In genomic region chr2:134190062-134190806, GRCh38 we compare ENCODE assay signal across 25 cellular contexts.
DNase-seq lines count a peak whose midpoint lies in the region; ATAC-seq and TF ChIP-seq lines count a peak whose summit lies in the region.
"Had no signal": no experiment of that assay in that cellular context is flagged by ENCODE, and none has a peak within 500 bp of the region (broad histone marks: within the 10 kb centered on the region; RNA-seq: fewer than 3 reads in every experiment).

No MANE protein-coding gene starts in this region.

- CTCF ChIA-PET in mammary epithelial cell (lab: Charles Lee; ENCODE audit: low non-redundant PET): interaction anchor here (0.7 kb wide), 1 partner anchor 13 kb away, joined by 4 read pairs; no protein-coding TSS in a partner anchor

- H3K36me3 ChIP-seq in mammary epithelial cell (ENCODE audit: insufficient read depth, low read length) (no peaks in the 10 kb centered on the region), breast epithelium (no peaks in the 10 kb centered on the region)
- H3K36me3 ChIP-seq: colonic mucosa, heart left ventricle, neutrophil, transverse colon had no signal

- TF ChIP-seq POLR2A in breast epithelium (IDR thresholded peaks at IDR 0.05): no peak

- no peak overlapping the region for H2AFZ ChIP-seq in mammary epithelial cell (ENCODE audit: low read depth, low read length)

- intact Hi-C loops in mammary epithelial cell (cut with micrococcal nuclease) (no loop called here), breast epithelium (cut with DNase I; ENCODE audit: low total_unique reads) (no loop called here)

- no peaks in the 10 kb centered on the region for H4K20me1 ChIP-seq in mammary epithelial cell (ENCODE audit: insufficient read depth, low read length)

- H3K36me3 Mint-ChIP-seq in activated T-helper 17 cell treated with anti-CD3 and anti-CD28 coated beads, Interleukin-2, amount 50 U/mL, for 72 hours (ENCODE audit: low read depth): peaks cover 31% of the 10 kb centered on the region

- H3K4me2 ChIP-seq in mammary epithelial cell (ENCODE audit: insufficient read depth, low read depth, low read length): no peak overlapping the region

- H3K4me1 ChIP-seq in mammary epithelial cell (ENCODE audit: insufficient read depth, low read length): peaks cover 16% of the 10 kb centered on the region
- no peaks in the 10 kb centered on the region for H3K4me1 ChIP-seq in breast epithelium

- no peaks in the 10 kb centered on the region for H3K27me3 ChIP-seq in mammary epithelial cell (ENCODE audit: insufficient read depth, low read length)
- H3K27me3 ChIP-seq in breast epithelium: no peaks in the 10 kb centered on the region
- no peaks in the 10 kb centered on the region for H3K27me3 ChIP-seq in layer of hippocampus (ENCODE audit: control insufficient read depth, insufficient read depth, low read length)
- H3K27me3 ChIP-seq: colonic mucosa, heart left ventricle, neutrophil, transverse colon had no signal

- H3K9me3 Mint-ChIP-seq in activated T-helper 17 cell treated with anti-CD3 and anti-CD28 coated beads, Interleukin-2, amount 50 U/mL, for 72 hours: peaks cover 4% of the 10 kb centered on the region

- DNase-seq in mammary epithelial cell (no peak), breast epithelium (ENCODE audit: low spot score in 2 of 2) (no peak), substantia nigra (lab: John Stamatoyannopoulos, UW) (peak in 3 of 49 donors; percentile 24 to 61 (median 30)), AG08396 (ENCODE audit: low spot score) (no peak), NCI-H146 (lab: John Stamatoyannopoulos, UW) (no peak)
- DNase-seq: activated CD4-positive, alpha-beta T cell treated with anti-CD3 and anti-CD28 coated beads for 36 hours; activated naive CD4-positive, alpha-beta T cell; activated T-cell treated with anti-CD3 and anti-CD28 coated beads, Interleukin-2, amount 50 U/mL, for 24 hours; AML-193; colonic mucosa; effector memory CD8-positive, alpha-beta T cell; GDM1; Karpas-422; kidney glomerular epithelial cell; NCI-H1436 treated with DMSO at 0.1 percent for 48 hours; NCI-H82; psoas muscle; stimulated activated naive CD8-positive, alpha-beta T cell treated with anti-CD3 and anti-CD28 coated beads, Interleukin-15, amount 100 ng/mL, for 72 hours; transverse colon had no signal

- ATAC-seq in activated T-helper 17 cell treated with anti-CD3 and anti-CD28 coated beads, Interleukin-2, amount 50 U/mL, for 72 hours (replicated peaks): no peak
- ATAC-seq in HG03571 (IDR thresholded peaks at IDR 0.05; ENCODE audit: unreplicated experiment): no peak
- ATAC-seq: activated CD4-positive, alpha-beta T cell treated with anti-CD3 and anti-CD28 coated beads for 36 hours; effector memory CD8-positive, alpha-beta T cell; stimulated activated naive CD8-positive, alpha-beta T cell treated with anti-CD3 and anti-CD28 coated beads, Interleukin-15, amount 100 ng/mL, for 72 hours had no signal

- no peak overlapping the region for H3K9ac ChIP-seq in mammary epithelial cell (ENCODE audit: insufficient read depth, low read length)

- H3K4me3 ChIP-seq in mammary epithelial cell (replicated peaks in 1 of 3; ENCODE audit: insufficient read depth in 1 of 3, low read depth in 2 of 3, low read length in 3 of 3) (no peak overlapping the region), breast epithelium (no peak overlapping the region)
- H3K4me3 ChIP-seq: colonic mucosa, heart left ventricle, psoas muscle, SK-N-MC, transverse colon had no signal

- TF ChIP-seq CTCF in mammary epithelial cell (conservative IDR thresholded peaks at IDR 0.05 in 1 of 2, IDR thresholded peaks at IDR 0.05 in 1 of 2; ENCODE audit: extremely low read depth in 1 of 2, insufficient read depth in 1 of 2, low read depth in 1 of 2, low read length in 2 of 2): no peak
- no peak for TF ChIP-seq CTCF in breast epithelium (IDR thresholded peaks at IDR 0.05)

- H3K79me2 ChIP-seq in mammary epithelial cell (ENCODE audit: insufficient read depth, low read length): peaks cover 71% of the 10 kb centered on the region

- H3K27ac Mint-ChIP-seq in activated T-helper 17 cell treated with anti-CD3 and anti-CD28 coated beads, Interleukin-2, amount 50 U/mL, for 72 hours: peak overlapping the region; percentile 31
- H3K27ac Mint-ChIP-seq: activated CD4-positive, alpha-beta T cell treated with anti-CD3 and anti-CD28 coated beads for 36 hours; activated T-cell treated with anti-CD3 and anti-CD28 coated beads, Interleukin-2, amount 50 U/mL, for 24 hours; stimulated activated naive CD8-positive, alpha-beta T cell treated with anti-CD3 and anti-CD28 coated beads, Interleukin-15, amount 100 ng/mL, for 72 hours had no signal

- BruUV-seq in mammary epithelial cell (replicated peaks; lab: Mats Ljungman, UMichigan): no TSS peak

- dilution Hi-C loops in mammary epithelial cell (cut with HindIII; ENCODE audit: low sequenced_read_pairs): no loop called here

- peaks cover 43% of the 10 kb centered on the region for H3K4me1 Mint-ChIP-seq in activated T-helper 17 cell treated with anti-CD3 and anti-CD28 coated beads, Interleukin-2, amount 50 U/mL, for 72 hours

- no peaks in the 10 kb centered on the region for H3K27me3 Mint-ChIP-seq in activated T-helper 17 cell treated with anti-CD3 and anti-CD28 coated beads, Interleukin-2, amount 50 U/mL, for 72 hours
- H3K27me3 Mint-ChIP-seq: activated CD4-positive, alpha-beta T cell treated with anti-CD3 and anti-CD28 coated beads for 36 hours; activated T-cell treated with anti-CD3 and anti-CD28 coated beads, Interleukin-2, amount 50 U/mL, for 24 hours; effector memory CD8-positive, alpha-beta T cell; stimulated activated naive CD8-positive, alpha-beta T cell treated with anti-CD3 and anti-CD28 coated beads, Interleukin-15, amount 100 ng/mL, for 72 hours had no signal

- peak overlapping the region; percentile 6 for H3K4me3 Mint-ChIP-seq in activated T-helper 17 cell treated with anti-CD3 and anti-CD28 coated beads, Interleukin-2, amount 50 U/mL, for 72 hours
- H3K4me3 Mint-ChIP-seq: activated CD4-positive, alpha-beta T cell treated with anti-CD3 and anti-CD28 coated beads for 36 hours; activated T-cell treated with anti-CD3 and anti-CD28 coated beads, Interleukin-2, amount 50 U/mL, for 24 hours; effector memory CD8-positive, alpha-beta T cell; stimulated activated naive CD8-positive, alpha-beta T cell treated with anti-CD3 and anti-CD28 coated beads, Interleukin-15, amount 100 ng/mL, for 72 hours had no signal

- 94% methylated on average over 4 of the region's 4 CpGs for WGBS in mammary epithelial cell (ENCODE audit: low coverage, missing lambda C conversion rate)

- in situ Hi-C loops in mammary epithelial cell (cut with MboI; ENCODE audit: low sequenced_read_pairs in 2 of 2): no loop called here

- H3K9me3 ChIP-seq in mammary epithelial cell (replicated peaks; ENCODE audit: insufficient read depth, low read length) (no peaks in the 10 kb centered on the region), breast epithelium (peaks cover 5 to 6% of the 10 kb centered on the region in 2 donors)
- H3K9me3 ChIP-seq: colonic mucosa, heart left ventricle, neutrophil, psoas muscle, transverse colon had no signal

- peak overlapping the region; percentile 91 for H3K27ac ChIP-seq in mammary epithelial cell (ENCODE audit: insufficient read depth, low read depth, low read length)
- H3K27ac ChIP-seq in breast epithelium: no peak overlapping the region
- peak overlapping the region; percentile 33 for H3K27ac ChIP-seq in layer of hippocampus (ENCODE audit: low read depth, low read length)
- H3K27ac ChIP-seq in substantia nigra (ENCODE audit: low read depth, low read length, poor library complexity, severe bottlenecking): peak overlapping the region; percentile 67
- H3K27ac ChIP-seq: neutrophil, psoas muscle, SK-N-MC, transverse colon had no signal

Comparison
In these comparisons a context has a peak if more than half of its experiments do, and no peak if none do; other contexts are left out.
1. H3K27ac ChIP-seq: peak in mammary epithelial cell (single experiment), layer of hippocampus (single experiment) and substantia nigra (single experiment); none in breast epithelium (0 of 2).